Comparison of ENCODE assay signal across 11 cellular contexts in the genomic region with DNA sequence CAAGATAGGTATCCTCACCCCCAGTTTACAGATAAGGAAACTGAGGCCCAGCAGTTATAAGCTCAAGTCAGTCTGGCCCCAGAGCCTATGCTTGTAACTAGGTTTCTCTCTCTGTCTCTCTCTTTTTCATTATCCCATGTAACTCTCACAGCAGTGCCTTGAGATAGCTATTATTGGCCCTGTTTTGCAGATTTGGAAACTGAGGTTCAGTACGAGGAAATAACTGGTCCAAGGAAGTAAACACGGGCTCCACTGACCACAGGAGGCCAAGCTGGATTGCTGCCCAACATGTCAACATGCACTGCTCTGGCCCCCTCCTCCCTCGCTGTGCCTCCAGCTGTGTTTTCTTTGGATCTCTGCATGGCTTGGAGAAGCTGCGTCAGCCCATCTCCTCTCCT. TPM values are rescaled to one million over a fixed set of nuclear protein-coding genes. Genes with fewer than 3 reads are reported as not detected.
DNase-seq lines count a peak whose midpoint lies in the region; ATAC-seq and TF ChIP-seq lines count a peak whose summit lies in the region.
"Had no signal": no experiment of that assay in that cellular context is flagged by ENCODE, and none has a peak within 500 bp of the region (broad histone marks: within the 10 kb centered on the region; RNA-seq: fewer than 3 reads in every experiment).

No MANE protein-coding gene starts in this region.

- TF ChIP-seq POLR2A in upper lobe of left lung (IDR thresholded peaks at IDR 0.05), result no peak

- 0 out of 2 replicates have a peak overlapping the region, but pooled peaks have one; percentile 23 for H3K27ac ChIP-seq in WERI-Rb-1
- peak overlapping the region; percentile 59 to 63 for H3K27ac ChIP-seq in mucosa of rectum (ENCODE audit: low read depth in 2 of 2, low read length in 2 of 2)
- peak overlapping the region; percentile 23 to 84 (median 58) for H3K27ac ChIP-seq in upper lobe of left lung

- H3K9me3 ChIP-seq in WERI-Rb-1 (ENCODE audit: severe bottlenecking), result no peaks in the 10 kb centered on the region
- no peaks in the 10 kb centered on the region for H3K9me3 ChIP-seq in mucosa of rectum (ENCODE audit: control insufficient read depth in 2 of 2, low read length in 2 of 2)
- H3K9me3 ChIP-seq in upper lobe of left lung, result no peaks in the 10 kb centered on the region
- H3K9me3 ChIP-seq in HAP-1, result no peaks in the 10 kb centered on the region

- H3K9ac ChIP-seq in mucosa of rectum (ENCODE audit: low read depth in 1 of 2, low read length in 2 of 2), result no peak overlapping the region

- H3K4me1 ChIP-seq in mucosa of rectum (ENCODE audit: control insufficient read depth in 2 of 2, insufficient read depth in 2 of 2, low read length in 2 of 2), result peaks cover 2 to 6% of the 10 kb centered on the region in 2 donors
- H3K4me1 ChIP-seq in upper lobe of left lung, result peaks cover 23 to 56% (median 44%) of the 10 kb centered on the region in 4 donors
- no peaks in the 10 kb centered on the region for H3K4me1 ChIP-seq in HAP-1

- H3K27me3 ChIP-seq in WERI-Rb-1 (ENCODE audit: insufficient read depth, low read depth, severe bottlenecking), result no peaks in the 10 kb centered on the region
- no peaks in the 10 kb centered on the region for H3K27me3 ChIP-seq in mucosa of rectum (ENCODE audit: control insufficient read depth in 2 of 2, insufficient read depth in 2 of 2, low read length in 2 of 2)
- H3K27me3 ChIP-seq in upper lobe of left lung, result no peaks in the 10 kb centered on the region
- H3K27me3 ChIP-seq in HAP-1 (ENCODE audit: low read depth), result no peaks in the 10 kb centered on the region

- no peak for DNase-seq in WERI-Rb-1
- peak; percentile 82 for DNase-seq in fibroblast of gingiva (ENCODE audit: low read depth)
- DNase-seq in upper lobe of left lung, result no peak
- no peak for DNase-seq in HAP-1 (ENCODE audit: low spot score in 2 of 2)
- DNase-seq: activated CD8-positive, alpha-beta T cell treated with anti-CD3 and anti-CD28 coated beads, Interleukin-2, amount 10 ng/mL, durations not matched to agents 7 days and 5 days; amygdala; NCI-H226; nephron progenitor cell had no signal

- no peaks in the 10 kb centered on the region for H3K36me3 ChIP-seq in WERI-Rb-1
- H3K36me3 ChIP-seq in mucosa of rectum (ENCODE audit: control insufficient read depth in 2 of 2, insufficient read depth in 2 of 2, low read length in 2 of 2), result no peaks in the 10 kb centered on the region
- no peaks in the 10 kb centered on the region for H3K36me3 ChIP-seq in upper lobe of left lung
- H3K36me3 ChIP-seq in HAP-1 (replicated peaks), result no peaks in the 10 kb centered on the region

- TF ChIP-seq CTCF in WERI-Rb-1 (IDR thresholded peaks at IDR 0.05; ENCODE audit: low read depth, low read length) (no peak), upper lobe of left lung (IDR thresholded peaks at IDR 0.05) (no peak)

- TF ChIP-seq EP300 in upper lobe of left lung (IDR thresholded peaks at IDR 0.05), result no peak

- WGBS in upper lobe of left lung, 2 donors, result 11 to 38% methylated on average over 4 of the region's 4 CpGs

- in situ Hi-C loops in HAP-1 (cut with MboI; ENCODE audit: low sequenced_read_pairs), result no loop called here

- ATAC-seq in upper lobe of left lung (ENCODE audit: low FRiP score in 2 of 2), result peak; percentile 20 to 55
- ATAC-seq in GM21717 (IDR thresholded peaks at IDR 0.05; ENCODE audit: unreplicated experiment), result no peak
- no peak for ATAC-seq in HG03196 (IDR thresholded peaks at IDR 0.05; ENCODE audit: unreplicated experiment)
- ATAC-seq: activated CD8-positive, alpha-beta T cell treated with anti-CD3 and anti-CD28 coated beads, Interleukin-2, amount 10 ng/mL, durations not matched to agents 7 days and 5 days had no signal

- H3K4me3 ChIP-seq in WERI-Rb-1 (ENCODE audit: low read depth, low read length) (no peak overlapping the region), mucosa of rectum (ENCODE audit: low read length in 2 of 2) (no peak overlapping the region), upper lobe of left lung (no peak overlapping the region), HAP-1 (no peak overlapping the region)

RNA-seq across cellular contexts. Expression of a gene that starts 7.6 kb away (rescaled TPM):
- 100 to 1,000 TPM in 2 of 6 donors, 10 to 100 TPM in 4; 28.9 to 169 (median 57.8) TPM for total RNA-seq in upper lobe of left lung

RNA-seq across cellular contexts. Expression of a gene that starts 14.9 kb away (rescaled TPM):
- 10 to 100 TPM; 41.7 to 59.7 (median 47.1) TPM for total RNA-seq in upper lobe of left lung

RNA-seq across cellular contexts. Expression of a gene that starts 28.4 kb away (rescaled TPM):
- 100 to 1,000 TPM; 109 to 176 (median 155) TPM for total RNA-seq in upper lobe of left lung

RNA-seq across cellular contexts. Expression of a gene that starts 28.5 kb away (rescaled TPM):
- 10 to 100 TPM in 1 of 6 donors, 1 to 10 TPM in 5; 3.9 to 31.4 (median 5.5) TPM for total RNA-seq in upper lobe of left lung

RNA-seq across cellular contexts. Expression of a gene that starts 32.1 kb away (rescaled TPM):
- 10 to 100 TPM in 1 of 6 donors, 1 to 10 TPM in 5; 1.3 to 11.5 (median 1.6) TPM for total RNA-seq in upper lobe of left lung

Comparison
In these comparisons a context has a peak if more than half of its experiments do, and no peak if none do; other contexts are left out.
1. ATAC-seq: peak in upper lobe of left lung (2 of 2); none in GM21717 (single experiment) and HG03196 (single experiment).
2. Peak in every context shown above with its lines, with median percentiles within 50 percentile points of each other: H3K27ac ChIP-seq.